Comparison of ENCODE assay signal across 23 cellular contexts in genomic region chr20:13139459-13140150, GRCh38.
DNase-seq lines count a peak whose midpoint lies in the region; ATAC-seq, FAIRE-seq and TF ChIP-seq lines count a peak whose summit lies in the region.
"Had no signal": no experiment of that assay in that cellular context is flagged by ENCODE, and none has a peak within 500 bp of the region (broad histone marks: within the 10 kb centered on the region; RNA-seq: fewer than 3 reads in every experiment).

No MANE protein-coding gene starts in this region.

- POLR2A ChIA-PET in K562 (lab: Yijun Ruan, JAX), result no interaction called here

- no peak for FAIRE-seq in K562 (lab: Jason Lieb, UNC)

- TF ChIP-seq POLR2A in K562 (conservative IDR thresholded peaks at IDR 0.05), result no peak

- peak; percentile 81 for ATAC-seq in GM19463 (IDR thresholded peaks at IDR 0.05; ENCODE audit: unreplicated experiment)
- ATAC-seq in K562, result no peak
- no peak for ATAC-seq in GM21447 (IDR thresholded peaks at IDR 0.05; ENCODE audit: unreplicated experiment)
- ATAC-seq in HG03175 (IDR thresholded peaks at IDR 0.05; ENCODE audit: unreplicated experiment), result no peak
- no peak for ATAC-seq in HG03108 (IDR thresholded peaks at IDR 0.05; ENCODE audit: unreplicated experiment)
- ATAC-seq: left lung, mucosa of descending colon had no signal

- no peak overlapping the region for H2BK120ac ChIP-seq in neuronal stem cell (ENCODE audit: low read depth, low read length)

- no peak overlapping the region for H4K8ac ChIP-seq in neuronal stem cell (ENCODE audit: low read depth, low read length)

- no peak overlapping the region for H2BK12ac ChIP-seq in neuronal stem cell (ENCODE audit: low read length)

- no peak for TF ChIP-seq EP300 in K562 (IDR thresholded peaks at IDR 0.05; ENCODE audit: low read length)

- no peaks in the 10 kb centered on the region for H4K20me1 ChIP-seq in K562 (replicated peaks; ENCODE audit: control insufficient read depth, insufficient read depth, low read length)

- H3K27ac ChIP-seq in K562 (ENCODE audit: extremely low read depth, low read depth, low read length), result no peak overlapping the region
- no peak overlapping the region for H3K27ac ChIP-seq in neuronal stem cell (replicated peaks; ENCODE audit: low read length)
- H3K27ac ChIP-seq: colonic mucosa, left lung, stomach had no signal

- H3K4ac ChIP-seq in neuronal stem cell (ENCODE audit: low read length), result no peak overlapping the region

- H3K4me1 ChIP-seq in K562 (replicated peaks in 1 of 2; ENCODE audit: control insufficient read depth in 2 of 2, insufficient read depth in 2 of 2, low read length in 2 of 2), result no peaks in the 10 kb centered on the region
- peaks cover 3% of the 10 kb centered on the region in 2 donors for H3K4me1 ChIP-seq in neuronal stem cell (ENCODE audit: control insufficient read depth in 2 of 2, insufficient read depth in 1 of 2, low read depth in 1 of 2, low read length in 2 of 2)
- H3K4me1 ChIP-seq: colonic mucosa, left lung, spleen, stomach had no signal

- H3K9me1 ChIP-seq in K562 (ENCODE audit: control insufficient read depth, insufficient read depth, low read length), result no peaks in the 10 kb centered on the region

- no peaks in the 10 kb centered on the region for H3K79me2 ChIP-seq in K562 (ENCODE audit: control insufficient read depth, insufficient read depth, low read length)

- no peak overlapping the region for H2AK5ac ChIP-seq in neuronal stem cell (ENCODE audit: low read depth, low read length)

- TF ChIP-seq RAD21 in K562 (CRISPR knock-in tag; conservative IDR thresholded peaks at IDR 0.05 in 1 of 2, IDR thresholded peaks at IDR 0.05 in 1 of 2), result no peak

- H3K18ac ChIP-seq in neuronal stem cell (ENCODE audit: low read length), result no peak overlapping the region

- H3K36me3 ChIP-seq in K562 (ENCODE audit: control insufficient read depth, insufficient read depth, low read length) (no peaks in the 10 kb centered on the region), neuronal stem cell (replicated peaks in 1 of 2; ENCODE audit: control insufficient read depth in 2 of 2, insufficient read depth in 2 of 2, low read length in 2 of 2) (no peaks in the 10 kb centered on the region)
- H3K36me3 ChIP-seq: colonic mucosa, left lung, spleen, stomach had no signal

- no peak overlapping the region for H3K4me3 ChIP-seq in K562
- H3K4me3 ChIP-seq in neuronal stem cell (ENCODE audit: low read length in 2 of 2), result no peak overlapping the region
- H3K4me3 ChIP-seq: colonic mucosa, left lung, mucosa of descending colon, spleen, stomach had no signal

- DNase-seq in LHCN-M2 (ENCODE audit: low read depth) (peak; percentile 8), K562 (ENCODE audit: extremely low read depth in 1 of 4, low spot score in 3 of 4) (no peak), neuronal stem cell (ENCODE audit: low spot score) (no peak)
- no peak for DNase-seq in stimulated activated CD8-positive, alpha-beta memory T cell treated with anti-CD3 and anti-CD28 coated beads, Interleukin-4, amount 100 ng/mL, for 48 hours
- DNase-seq: activated CD4-positive, CD25-positive, alpha-beta regulatory T cell treated with anti-CD3 and anti-CD28 coated beads, Interleukin-2, amount 50 U/mL, for 72 hours; activated CD8-positive, alpha-beta memory T cell treated with anti-CD3 and anti-CD28 coated beads for 24 hours; activated naive CD8-positive, alpha-beta T cell treated with anti-CD3 and anti-CD28 coated beads, Interleukin-2, amount 10 ng/mL, durations not matched to agents 7 days and 5 days; AML-193; colonic mucosa; head of caudate nucleus; left lung; mucosa of descending colon; NCI-H1417 treated with DMSO at 0.1 percent for 48 hours; NCI-H2107; NCI-H510A treated with DMSO at 0.1 percent for 48 hours; spleen; stimulated activated CD4-positive, alpha-beta T cell treated with anti-CD3 and anti-CD28 coated beads, Interleukin-4, amount 100 ng/mL, for 24 hours; stomach; T1000 had no signal

- H3K9me3 ChIP-seq in K562 (replicated peaks; ENCODE audit: control insufficient read depth, insufficient read depth, low read depth, low read length), result no peaks in the 10 kb centered on the region
- H3K9me3 ChIP-seq in neuronal stem cell (replicated peaks in 1 of 2; ENCODE audit: control insufficient read depth in 2 of 2, insufficient read depth in 1 of 2, low read depth in 1 of 2, low read length in 2 of 2), result peaks cover 0 to 2% of the 10 kb centered on the region in 2 donors
- H3K9me3 ChIP-seq: colonic mucosa, left lung, mucosa of descending colon, spleen, stomach had no signal

- H3K27me3 ChIP-seq in K562 (ENCODE audit: control insufficient read depth in 2 of 2, insufficient read depth in 2 of 2, low read length in 2 of 2) (no peaks in the 10 kb centered on the region), neuronal stem cell (ENCODE audit: control insufficient read depth in 3 of 3, insufficient read depth in 3 of 3, low read depth in 1 of 3, low read length in 3 of 3) (no peaks in the 10 kb centered on the region)
- H3K27me3 ChIP-seq: colonic mucosa, left lung, stomach had no signal

- H3K9ac ChIP-seq in K562 (ENCODE audit: insufficient read depth in 1 of 2, low read depth in 2 of 2, low read length in 2 of 2) (no peak overlapping the region), neuronal stem cell (ENCODE audit: low read depth, low read length, poor library complexity) (no peak overlapping the region)

- H2AFZ ChIP-seq in K562 (ENCODE audit: low read depth, low read length), result no peak overlapping the region
- H2AFZ ChIP-seq in neuronal stem cell (ENCODE audit: low read length), result peak overlapping the region; percentile 48

- CTCF ChIA-PET in K562 (lab: Yijun Ruan, JAX; ENCODE audit: low intra/inter-chr PET ratio), result no interaction called here

- H3K4me2 ChIP-seq in K562 (ENCODE audit: insufficient read depth, low read length) (no peak overlapping the region), neuronal stem cell (ENCODE audit: insufficient read depth, low read length, poor library complexity, severe bottlenecking) (no peak overlapping the region)

- in situ Hi-C loops in K562 (cut with MboI), result no loop called here

- H3K14ac ChIP-seq in neuronal stem cell (ENCODE audit: low read length), result no peak overlapping the region

- BruUV-seq in K562 (replicated peaks; lab: Mats Ljungman, UMichigan), result no TSS peak

- no peak for TF ChIP-seq CTCF in K562 (IDR thresholded peaks at IDR 0.05 in 2 of 3, conservative IDR thresholded peaks at IDR 0.05 in 1 of 3; ENCODE audit: insufficient read depth in 2 of 3, low read depth in 1 of 3, low read length in 3 of 3)

- H3K79me1 ChIP-seq in neuronal stem cell (ENCODE audit: low read depth, low read length), result no peaks in the 10 kb centered on the region

- intact Hi-C loops in K562 (cut with micrococcal nuclease), result no loop called here

- H4K91ac ChIP-seq in neuronal stem cell (ENCODE audit: low read depth, low read length, poor library complexity), result no peak overlapping the region

- 0% methylated on average over 4 of the region's 4 CpGs for WGBS in K562 (ENCODE audit: insufficient coverage, low coverage, missing lambda C conversion rate)
- no CpG with 5 or more reads among the region's 4 CpGs for WGBS in neuronal stem cell (ENCODE audit: extremely low coverage in 2 of 2, insufficient read length in 2 of 2, insufficient replicate concordance in 1 of 2), 2 donors

- H2BK5ac ChIP-seq in neuronal stem cell (ENCODE audit: low read length), result no peak overlapping the region

- no peak overlapping the region for H2BK15ac ChIP-seq in neuronal stem cell (ENCODE audit: low read length)

- no peak overlapping the region for H3K23ac ChIP-seq in neuronal stem cell (ENCODE audit: low read depth, low read length, poor library complexity)

TF ChIP-seq in K562, 482 proteins besides CTCF, POLR2A, EP300 and RAD21:
- TF ChIP-seq GTF2E2 (tag; IDR thresholded peaks at IDR 0.05), result no peak
- 0 out of 2 replicates have a peak, but pooled peaks have one; percentile 16 for TF ChIP-seq TFE3 (CRISPR knock-in tag; IDR thresholded peaks at IDR 0.05)
